Comparison of ENCODE assay signal across 9 cellular contexts in the genomic region with DNA sequence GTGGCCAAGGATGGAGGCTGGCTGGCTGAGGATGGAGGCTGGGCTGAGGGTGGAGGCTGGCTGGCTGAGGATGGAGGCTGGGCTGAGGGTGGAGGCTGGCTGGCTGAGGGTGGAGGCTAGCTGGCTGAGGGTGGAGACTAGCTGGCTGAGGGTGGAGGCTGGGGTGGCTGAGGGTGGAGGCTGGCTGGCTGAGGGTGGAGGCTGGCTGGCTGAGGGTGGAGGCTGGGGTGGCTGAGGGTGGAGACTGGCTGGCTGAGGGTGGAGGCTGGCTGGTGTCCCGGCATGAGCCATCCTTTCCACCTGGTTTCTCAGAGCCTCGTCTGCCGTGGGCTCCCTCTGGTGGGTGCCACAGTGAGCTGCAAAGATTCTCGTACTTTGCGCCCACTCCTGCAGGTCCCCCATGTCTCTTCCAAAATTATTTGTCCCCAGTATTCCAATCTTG.
A peak's percentile ranks its signal among the peaks of the same experiment; 100 is the strongest.
DNase-seq lines count a peak whose midpoint lies in the region; ATAC-seq and TF ChIP-seq lines count a peak whose summit lies in the region.
"Had no signal": no experiment of that assay in that cellular context is flagged by ENCODE, and none has a peak within 500 bp of the region (broad histone marks: within the 10 kb centered on the region; RNA-seq: fewer than 3 reads in every experiment).

No MANE protein-coding gene starts in this region.

- peak; percentile 69 for ATAC-seq in activated naive CD8-positive, alpha-beta T cell treated with anti-CD3 and anti-CD28 coated beads, Interleukin-2, amount 50 U/mL, for 24 hours

- peak; percentile 52 for TF ChIP-seq CTCF in LNCaP clone FGC (IDR thresholded peaks at IDR 0.05; ENCODE audit: control insufficient read depth, extremely low read depth, insufficient read depth)

- no peak overlapping the region for H3K27ac Mint-ChIP-seq in activated naive CD8-positive, alpha-beta T cell treated with anti-CD3 and anti-CD28 coated beads, Interleukin-2, amount 50 U/mL, for 24 hours
- no peak overlapping the region for H3K27ac Mint-ChIP-seq in T-helper 2 cell treated with Interferon-gamma antibody and Interleukin-4, amounts not matched to agents 5 μg/mL and 100 μg/mL, for 36 hours

- DNase-seq in NCI-H146 (lab: John Stamatoyannopoulos, UW) (peak; percentile 30), NCI-H146 treated with DMSO at 0.1 percent for 48 hours (lab: John Stamatoyannopoulos, UW; ENCODE audit: unreplicated experiment) (no peak), LNCaP clone FGC (ENCODE audit: low read depth) (no peak), left kidney (ENCODE audit: low read depth, low spot score) (peak; percentile 45), NCI-H1930 (lab: John Stamatoyannopoulos, UW) (no peak)
- peak; percentile 37 for DNase-seq in activated naive CD8-positive, alpha-beta T cell treated with anti-CD3 and anti-CD28 coated beads, Interleukin-2, amount 50 U/mL, for 24 hours
- no peak for DNase-seq in stimulated activated naive CD4-positive, alpha-beta T cell (lab: John Stamatoyannopoulos, UW)
- DNase-seq in T-helper 2 cell treated with Interferon-gamma antibody and Interleukin-4, amounts not matched to agents 5 μg/mL and 100 μg/mL, for 36 hours (ENCODE audit: low spot score), result no peak

- no peaks in the 10 kb centered on the region for H3K36me3 Mint-ChIP-seq in activated naive CD8-positive, alpha-beta T cell treated with anti-CD3 and anti-CD28 coated beads, Interleukin-2, amount 50 U/mL, for 24 hours (ENCODE audit: low read depth)
- H3K36me3 Mint-ChIP-seq in T-helper 2 cell treated with Interferon-gamma antibody and Interleukin-4, amounts not matched to agents 5 μg/mL and 100 μg/mL, for 36 hours (ENCODE audit: low read depth), result no peaks in the 10 kb centered on the region
- H3K36me3 Mint-ChIP-seq: CD4-positive, CD25-positive, alpha-beta regulatory T cell had no signal

- H3K27me3 Mint-ChIP-seq in activated naive CD8-positive, alpha-beta T cell treated with anti-CD3 and anti-CD28 coated beads, Interleukin-2, amount 50 U/mL, for 24 hours, result peaks cover 3% of the 10 kb centered on the region
- peaks cover 5% of the 10 kb centered on the region for H3K27me3 Mint-ChIP-seq in T-helper 2 cell treated with Interferon-gamma antibody and Interleukin-4, amounts not matched to agents 5 μg/mL and 100 μg/mL, for 36 hours (ENCODE audit: low read depth)

- no peak overlapping the region for H3K4me3 ChIP-seq in LNCaP clone FGC (ENCODE audit: low read depth, low read length)

- no peaks in the 10 kb centered on the region for H3K4me1 Mint-ChIP-seq in activated naive CD8-positive, alpha-beta T cell treated with anti-CD3 and anti-CD28 coated beads, Interleukin-2, amount 50 U/mL, for 24 hours
- no peaks in the 10 kb centered on the region for H3K4me1 Mint-ChIP-seq in T-helper 2 cell treated with Interferon-gamma antibody and Interleukin-4, amounts not matched to agents 5 μg/mL and 100 μg/mL, for 36 hours (ENCODE audit: low read depth)

- no peaks in the 10 kb centered on the region for H3K9me3 Mint-ChIP-seq in activated naive CD8-positive, alpha-beta T cell treated with anti-CD3 and anti-CD28 coated beads, Interleukin-2, amount 50 U/mL, for 24 hours
- peaks cover 10% of the 10 kb centered on the region for H3K9me3 Mint-ChIP-seq in T-helper 2 cell treated with Interferon-gamma antibody and Interleukin-4, amounts not matched to agents 5 μg/mL and 100 μg/mL, for 36 hours

- no peak overlapping the region for H3K4me3 Mint-ChIP-seq in activated naive CD8-positive, alpha-beta T cell treated with anti-CD3 and anti-CD28 coated beads, Interleukin-2, amount 50 U/mL, for 24 hours
- H3K4me3 Mint-ChIP-seq in T-helper 2 cell treated with Interferon-gamma antibody and Interleukin-4, amounts not matched to agents 5 μg/mL and 100 μg/mL, for 36 hours, result no peak overlapping the region
- H3K4me3 Mint-ChIP-seq: CD4-positive, CD25-positive, alpha-beta regulatory T cell had no signal

Comparison
In these comparisons a context has a peak if more than half of its experiments do, and no peak if none do; other contexts are left out.
1. DNase-seq: peak in NCI-H146 (single experiment), activated naive CD8-positive, alpha-beta T cell treated with anti-CD3 and anti-CD28 coated beads, Interleukin-2, amount 50 U/mL, for 24 hours (single experiment) and left kidney (single experiment); none in NCI-H146 treated with DMSO at 0.1 percent for 48 hours (single experiment), LNCaP clone FGC (single experiment), stimulated activated naive CD4-positive, alpha-beta T cell (0 of 6), T-helper 2 cell treated with Interferon-gamma antibody and Interleukin-4, amounts not matched to agents 5 μg/mL and 100 μg/mL, for 36 hours (single experiment) and NCI-H1930 (0 of 2).